ENCODE assay signal across 1 cellular context in the genomic region with DNA sequence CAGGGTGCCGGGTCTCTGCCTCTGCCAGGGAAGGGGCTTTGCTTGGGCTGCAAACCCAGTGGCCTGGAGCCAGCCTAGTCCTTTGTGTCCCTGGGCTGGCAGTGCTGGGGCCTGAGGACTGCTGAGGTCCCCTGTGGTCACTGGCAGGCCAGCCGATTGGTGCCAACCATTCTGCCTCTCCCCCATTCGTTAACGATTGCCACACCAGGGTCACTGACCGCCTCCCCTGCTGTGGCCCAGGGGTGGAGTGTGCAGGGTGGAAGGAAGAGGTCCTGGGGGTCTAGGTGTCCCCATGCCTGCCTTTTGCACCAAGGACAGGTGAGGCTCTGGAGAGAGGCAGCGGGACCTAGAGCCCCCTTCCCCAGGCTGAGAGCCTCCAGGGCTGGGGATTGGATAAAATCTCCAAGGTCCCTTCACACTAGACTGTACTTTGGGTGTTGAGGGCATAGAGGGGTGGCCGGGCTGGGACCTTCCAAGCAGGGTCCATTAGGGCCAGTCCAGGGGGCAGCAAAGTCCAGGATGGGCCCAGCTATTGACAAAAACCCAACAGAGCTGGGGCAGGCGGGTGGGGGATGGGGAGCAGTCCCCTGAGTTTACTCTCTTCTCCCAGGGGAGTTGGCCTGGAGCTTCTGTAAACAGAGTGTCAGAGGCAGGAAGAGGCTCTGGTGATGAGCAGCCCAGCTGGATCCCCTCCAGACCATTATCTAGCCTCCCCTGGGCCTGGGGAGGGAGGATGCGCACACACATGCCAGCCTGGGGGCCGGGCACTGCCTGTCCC.
TF ChIP-seq lines count a peak whose summit lies in the region.

No MANE protein-coding gene starts in this region.

TF ChIP-seq in HepG2, 621 proteins besides CTCF, POLR2A, EP300 and RAD21 (continued from another document and continues in another):
- TF ChIP-seq ZBTB40 (IDR thresholded peaks at IDR 0.05), result no peak
- no peak for TF ChIP-seq ZBTB40 (CRISPR knock-in tag; IDR thresholded peaks at IDR 0.05)
- peak; percentile 94 for TF ChIP-seq HNRNPL (IDR thresholded peaks at IDR 0.05; ENCODE audit: low read depth, low read length)
- TF ChIP-seq ZNF776 (CRISPR knock-in tag; IDR thresholded peaks at IDR 0.05), result no peak; the same call in 1 of the 2 replicates
- TF ChIP-seq ZNF12 (CRISPR knock-in tag; IDR thresholded peaks at IDR 0.05), result no peak
- TF ChIP-seq ZKSCAN1 (IDR thresholded peaks at IDR 0.05; ENCODE audit: low read length), result 0 out of 2 replicates have a peak, but pooled peaks have one; percentile 19
- no peak for TF ChIP-seq ZNF713 (CRISPR knock-in tag; IDR thresholded peaks at IDR 0.05)
- TF ChIP-seq, protein P1, sequence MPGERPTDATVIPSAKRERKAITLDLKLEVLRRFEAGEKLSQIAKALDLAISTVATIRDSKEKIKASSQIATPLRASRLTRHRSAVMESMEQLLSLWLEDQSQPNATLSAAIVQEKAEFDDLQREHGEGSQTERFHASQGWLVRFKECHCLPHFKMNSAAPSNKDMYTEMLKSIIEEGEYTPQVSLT (CRISPR knock-in tag; IDR thresholded peaks at IDR 0.05; ENCODE audit: borderline replicate concordance, low read depth), result no peak
- no peak for TF ChIP-seq MAZ (IDR thresholded peaks at IDR 0.05; ENCODE audit: borderline replicate concordance, low read depth, low read length)
- no peak for TF ChIP-seq MAZ (CRISPR knock-in tag; IDR thresholded peaks at IDR 0.05; ENCODE audit: low read depth)
- TF ChIP-seq NR2F1 (CRISPR knock-in tag; IDR thresholded peaks at IDR 0.05), result peak in 1 of 2 experiments; percentile 37; a peak in 2 of 4 replicates
- peak; percentile 93 for TF ChIP-seq HNF4G (IDR thresholded peaks at IDR 0.05; ENCODE audit: borderline replicate concordance, low read depth, low read length)
- no peak; the same call in 1 of the 2 replicates for TF ChIP-seq HNF4G (CRISPR knock-in tag; IDR thresholded peaks at IDR 0.05; ENCODE audit: borderline replicate concordance, low read depth)
- no peak for TF ChIP-seq ZNF720 (CRISPR knock-in tag; IDR thresholded peaks at IDR 0.05)
- peak; percentile 76 for TF ChIP-seq ZFP91 (CRISPR knock-in tag; IDR thresholded peaks at IDR 0.05; ENCODE audit: borderline replicate concordance)
- no peak for TF ChIP-seq CREB1 (IDR thresholded peaks at IDR 0.05)
- no peak for TF ChIP-seq CREB1 (CRISPR knock-in tag; IDR thresholded peaks at IDR 0.05)
- TF ChIP-seq, protein P2, sequence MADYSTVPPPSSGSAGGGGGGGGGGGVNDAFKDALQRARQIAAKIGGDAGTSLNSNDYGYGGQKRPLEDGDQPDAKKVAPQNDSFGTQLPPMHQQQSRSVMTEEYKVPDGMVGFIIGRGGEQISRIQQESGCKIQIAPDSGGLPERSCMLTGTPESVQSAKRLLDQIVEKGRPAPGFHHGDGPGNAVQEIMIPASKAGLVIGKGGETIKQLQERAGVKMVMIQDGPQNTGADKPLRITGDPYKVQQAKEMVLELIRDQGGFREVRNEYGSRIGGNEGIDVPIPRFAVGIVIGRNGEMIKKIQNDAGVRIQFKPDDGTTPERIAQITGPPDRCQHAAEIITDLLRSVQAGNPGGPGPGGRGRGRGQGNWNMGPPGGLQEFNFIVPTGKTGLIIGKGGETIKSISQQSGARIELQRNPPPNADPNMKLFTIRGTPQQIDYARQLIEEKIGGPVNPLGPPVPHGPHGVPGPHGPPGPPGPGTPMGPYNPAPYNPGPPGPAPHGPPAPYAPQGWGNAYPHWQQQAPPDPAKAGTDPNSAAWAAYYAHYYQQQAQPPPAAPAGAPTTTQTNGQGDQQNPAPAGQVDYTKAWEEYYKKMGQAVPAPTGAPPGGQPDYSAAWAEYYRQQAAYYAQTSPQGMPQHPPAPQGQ (CRISPR knock-in tag; IDR thresholded peaks at IDR 0.05; ENCODE audit: borderline replicate concordance), result no peak
- TF ChIP-seq RERE (CRISPR knock-in tag; IDR thresholded peaks at IDR 0.05; ENCODE audit: low read depth), result 0 out of 2 replicates have a peak, but pooled peaks have one; percentile 20
- TF ChIP-seq DNMT1 (CRISPR knock-in tag; IDR thresholded peaks at IDR 0.05), result no peak
- no peak for TF ChIP-seq ZNF34 (CRISPR knock-in tag; IDR thresholded peaks at IDR 0.05; ENCODE audit: borderline replicate concordance)
- TF ChIP-seq XRCC5 (optimal IDR thresholded peaks at IDR 0.05; ENCODE audit: low read length), result no peak
- TF ChIP-seq IRX3 (CRISPR knock-in tag; IDR thresholded peaks at IDR 0.05; ENCODE audit: borderline replicate concordance, low read depth), result no peak
- TF ChIP-seq IRF1 (CRISPR knock-in tag; IDR thresholded peaks at IDR 0.05; ENCODE audit: low read depth), result no peak
- TF ChIP-seq ZNF572 (CRISPR knock-in tag; IDR thresholded peaks at IDR 0.05), result 0 out of 2 replicates have a peak, but pooled peaks have one; percentile 71
- TF ChIP-seq, protein P3, sequence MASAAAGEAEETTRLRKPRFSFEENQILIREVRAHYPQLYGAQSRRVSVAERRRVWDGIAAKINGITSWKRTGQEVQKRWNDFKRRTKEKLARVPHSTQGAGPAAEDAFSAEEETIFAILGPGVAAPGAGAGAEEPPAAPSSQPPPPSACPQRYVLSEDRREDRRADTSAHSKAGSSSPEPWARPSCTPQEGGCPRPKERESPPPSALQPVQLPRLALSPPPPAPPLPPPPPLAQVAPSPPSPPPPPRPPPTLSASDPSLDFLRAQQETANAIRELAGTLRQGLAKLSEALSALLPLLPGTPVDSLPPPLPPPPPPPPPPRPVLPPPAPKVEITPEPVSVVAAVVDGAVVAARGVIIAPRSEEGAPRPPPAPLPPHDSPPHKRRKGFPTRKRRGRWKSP (CRISPR knock-in tag; IDR thresholded peaks at IDR 0.05), result 0 out of 2 replicates have a peak, but pooled peaks have one; percentile 22
- TF ChIP-seq RFX3 (CRISPR knock-in tag; IDR thresholded peaks at IDR 0.05), result no peak
- TF ChIP-seq, protein P4, sequence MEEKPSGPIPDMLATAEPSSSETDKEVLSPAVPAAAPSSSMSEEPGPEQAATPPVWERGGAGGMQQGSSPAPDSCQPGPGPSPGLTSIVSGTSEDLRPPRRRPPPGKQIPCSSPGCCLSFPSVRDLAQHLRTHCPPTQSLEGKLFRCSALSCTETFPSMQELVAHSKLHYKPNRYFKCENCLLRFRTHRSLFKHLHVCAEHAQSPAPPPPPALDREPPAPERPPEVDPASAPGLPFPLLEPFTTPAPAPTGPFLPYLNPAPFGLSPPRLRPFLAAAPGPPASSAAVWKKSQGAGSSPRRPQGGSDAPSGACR (CRISPR knock-in tag; IDR thresholded peaks at IDR 0.05), result 0 out of 2 replicates have a peak, but pooled peaks have one; percentile 61
- no peak for TF ChIP-seq ZNF292 (CRISPR knock-in tag; IDR thresholded peaks at IDR 0.05; ENCODE audit: borderline replicate concordance, low read depth)
